1 cellular context compared by ENCODE assay signal in genomic region chr1:212062832-212063438, GRCh38.
TF ChIP-seq lines count a peak whose summit lies in the region.

No MANE protein-coding gene starts in this region.

TF ChIP-seq in GM12878, 131 proteins besides CTCF, POLR2A, EP300 and RAD21:
- TF ChIP-seq SUPT20H (IDR thresholded peaks at IDR 0.05; ENCODE audit: borderline replicate concordance, control insufficient read depth, low read depth, low read length): no peak
- no peak for TF ChIP-seq FOS (IDR thresholded peaks at IDR 0.05; ENCODE audit: borderline replicate concordance, extremely low read depth, insufficient read length)
- no peak for TF ChIP-seq ZNF207 (IDR thresholded peaks at IDR 0.05; ENCODE audit: borderline replicate concordance)
- no peak for TF ChIP-seq NFXL1 (IDR thresholded peaks at IDR 0.05; ENCODE audit: borderline replicate concordance)
- TF ChIP-seq SMC3 (IDR thresholded peaks at IDR 0.05; ENCODE audit: borderline replicate concordance, low read length): peak; percentile 78; the same call in 1 of the 2 replicates
- no peak for TF ChIP-seq RCOR1 (conservative IDR thresholded peaks at IDR 0.05; ENCODE audit: low read depth, low read length)
- peak; percentile 27; the same call in 1 of the 2 replicates for TF ChIP-seq SMARCA5 (IDR thresholded peaks at IDR 0.05)
- TF ChIP-seq NR2C1 (IDR thresholded peaks at IDR 0.05): no peak
